In the genomic region with DNA sequence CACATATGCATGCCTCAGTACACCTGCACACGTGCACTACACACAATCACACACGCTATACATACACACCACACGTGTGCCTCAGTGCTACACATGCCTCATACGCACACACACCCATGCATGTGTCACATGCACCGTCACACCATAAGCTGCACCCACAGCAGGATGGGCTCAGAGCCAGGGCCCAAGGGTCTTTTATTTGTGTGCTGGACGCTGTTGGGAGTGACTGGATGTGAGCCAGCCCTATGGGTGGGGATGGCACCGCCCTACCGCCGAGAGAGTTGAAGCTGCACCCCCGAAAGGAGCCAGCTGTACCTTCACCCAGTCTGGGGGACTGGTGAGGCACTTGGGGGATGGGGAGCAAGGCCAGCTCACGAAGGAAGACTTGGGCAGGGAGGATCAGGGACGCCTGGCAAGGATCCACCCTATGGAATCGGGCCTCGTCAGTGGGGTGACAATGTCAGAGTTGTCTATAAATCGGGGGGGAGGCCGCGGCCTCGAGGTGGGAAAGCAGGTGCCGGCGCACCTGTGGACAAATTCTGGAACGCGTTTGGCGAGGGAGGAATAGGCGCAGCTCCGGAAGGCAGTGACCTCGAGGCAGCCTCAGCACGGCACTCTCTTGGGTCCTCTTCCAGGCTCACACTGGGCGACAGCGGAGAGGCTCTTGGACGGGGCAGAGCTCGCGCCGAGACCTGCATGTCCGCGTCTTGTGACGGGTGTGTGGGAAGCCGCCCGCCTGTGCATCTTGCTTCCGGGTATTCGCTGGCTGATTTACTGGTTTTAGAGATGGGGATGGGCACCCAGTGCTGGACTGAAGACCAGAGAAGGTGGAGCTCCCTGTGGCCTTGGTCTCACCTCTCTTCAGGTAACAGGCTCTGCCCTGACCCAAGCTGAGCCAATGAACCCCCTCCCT, we compare ENCODE assay signal across 22 cellular contexts. TPM values are rescaled to one million over a fixed set of nuclear protein-coding genes. Genes with fewer than 3 reads are reported as not detected.
DNase-seq lines count a peak whose midpoint lies in the region; ATAC-seq and TF ChIP-seq lines count a peak whose summit lies in the region.
"Had no signal": no experiment of that assay in that cellular context is flagged by ENCODE, and none has a peak within 500 bp of the region (broad histone marks: within the 10 kb centered on the region; RNA-seq: fewer than 3 reads in every experiment).

No MANE protein-coding gene starts in this region.

- peaks cover 6% of the 10 kb centered on the region for H3K36me3 ChIP-seq in GM06990 (ENCODE audit: control insufficient read depth, insufficient read depth, low read length)
- no peaks in the 10 kb centered on the region for H3K36me3 ChIP-seq in RWPE2 (ENCODE audit: low read depth)

- ATAC-seq in RWPE2 (ENCODE audit: low read depth): peak; percentile 22
- no peak for ATAC-seq in HG03095 (IDR thresholded peaks at IDR 0.05; ENCODE audit: unreplicated experiment)
- ATAC-seq: activated T-helper 17 cell treated with anti-CD3 and anti-CD28 coated beads, Interleukin-2, amount 50 U/mL, for 72 hours; gastrocnemius medialis; left lobe of liver; right cardiac atrium; T-helper 17 cell had no signal

- H3K9me3 ChIP-seq in RWPE2 (ENCODE audit: severe bottlenecking): no peaks in the 10 kb centered on the region
- H3K9me3 ChIP-seq: Caco-2, gastrocnemius medialis had no signal

- peak; percentile 35 for DNase-seq in CD14-positive monocyte (ENCODE audit: low spot score)
- peak; percentile 5 for DNase-seq in GM06990 (ENCODE audit: extremely low read depth, insufficient read length)
- no peak for DNase-seq in RWPE2 (ENCODE audit: low spot score)
- DNase-seq in neural crest cell (ENCODE audit: low read depth, low spot score): no peak
- DNase-seq in T-helper 9 cell: no peak
- DNase-seq in SKM-1 treated with dmso at 0.1 percent for 144 hours (lab: John Stamatoyannopoulos, UW; ENCODE audit: unreplicated experiment): no peak
- DNase-seq: dermis blood vessel endothelial cell, erythroblast, gastrocnemius medialis, GDM1, HFFc6, NCI-H446 treated with DMSO at 0.1 percent for 48 hours, nucleus accumbens, T-helper 17 cell had no signal

- H3K27ac ChIP-seq in RWPE2 (ENCODE audit: poor library complexity, severe bottlenecking): no peak overlapping the region
- H3K27ac ChIP-seq: gastrocnemius medialis had no signal

- TF ChIP-seq CTCF in CD14-positive monocyte (IDR thresholded peaks at IDR 0.05): no peak
- TF ChIP-seq CTCF in GM06990 (IDR thresholded peaks at IDR 0.05; ENCODE audit: insufficient read depth, low read length, poor library complexity, severe bottlenecking): no peak
- TF ChIP-seq CTCF in RWPE2 (IDR thresholded peaks at IDR 0.05; ENCODE audit: poor library complexity, severe bottlenecking): no peak
- no peak for TF ChIP-seq CTCF in neural crest cell (conservative IDR thresholded peaks at IDR 0.05)

- H3K4me1 ChIP-seq in RWPE2 (ENCODE audit: insufficient read depth, poor library complexity, severe bottlenecking): peaks cover 5% of the 10 kb centered on the region
- H3K4me1 ChIP-seq: Caco-2 had no signal

- H3K4me3 ChIP-seq in GM06990 (replicated peaks; ENCODE audit: low read depth, low read length): no peak overlapping the region
- no peak overlapping the region for H3K4me3 ChIP-seq in RWPE2 (ENCODE audit: severe bottlenecking)
- H3K4me3 ChIP-seq: gastrocnemius medialis had no signal

- H3K27me3 ChIP-seq in GM06990 (replicated peaks; ENCODE audit: control insufficient read depth, insufficient read depth, low read length) (no peaks in the 10 kb centered on the region; the same call in 1 of the 2 replicates), RWPE2 (ENCODE audit: insufficient read depth, poor library complexity, severe bottlenecking) (no peaks in the 10 kb centered on the region)

- H3K4me3 Mint-ChIP-seq in CD14-positive monocyte (no peak overlapping the region), neural crest cell (peak overlapping the region; percentile 61)
- H3K4me3 Mint-ChIP-seq: activated T-helper 17 cell treated with anti-CD3 and anti-CD28 coated beads, Interleukin-2, amount 50 U/mL, for 72 hours; HFFc6; stimulated activated naive CD8-positive, alpha-beta T cell treated with anti-CD3 and anti-CD28 coated beads, Interleukin-15, Interleukin-2, amounts not matched to agents 100 ng/mL and 50 ng/mL, for 24 hours; T-helper 17 cell had no signal

- H3K9me3 Mint-ChIP-seq in CD14-positive monocyte (peaks cover 0 to 2% (median 0%) of the 10 kb centered on the region in 7 donors), neural crest cell (no peaks in the 10 kb centered on the region)
- H3K9me3 Mint-ChIP-seq: activated T-helper 17 cell treated with anti-CD3 and anti-CD28 coated beads, Interleukin-2, amount 50 U/mL, for 72 hours; HFFc6; stimulated activated naive CD8-positive, alpha-beta T cell treated with anti-CD3 and anti-CD28 coated beads, Interleukin-15, Interleukin-2, amounts not matched to agents 100 ng/mL and 50 ng/mL, for 24 hours had no signal

- intact Hi-C loops in CD14-positive monocyte (cut with micrococcal nuclease): no loop called here

- H3K27me3 Mint-ChIP-seq in CD14-positive monocyte (ENCODE audit: low read depth in 3 of 3) (peaks cover 1 to 8% (median 3%) of the 10 kb centered on the region in 3 donors), neural crest cell (ENCODE audit: low read depth) (peaks cover 10% of the 10 kb centered on the region)
- H3K27me3 Mint-ChIP-seq: activated T-helper 17 cell treated with anti-CD3 and anti-CD28 coated beads, Interleukin-2, amount 50 U/mL, for 72 hours; stimulated activated naive CD8-positive, alpha-beta T cell treated with anti-CD3 and anti-CD28 coated beads, Interleukin-15, Interleukin-2, amounts not matched to agents 100 ng/mL and 50 ng/mL, for 24 hours; T-helper 17 cell had no signal

- H3K4me1 Mint-ChIP-seq in CD14-positive monocyte: no peaks in the 10 kb centered on the region
- no peaks in the 10 kb centered on the region for H3K4me1 Mint-ChIP-seq in neural crest cell
- H3K4me1 Mint-ChIP-seq: activated T-helper 17 cell treated with anti-CD3 and anti-CD28 coated beads, Interleukin-2, amount 50 U/mL, for 72 hours had no signal

- H3K36me3 Mint-ChIP-seq in CD14-positive monocyte (peaks cover 11 to 17% of the 10 kb centered on the region in 2 donors), neural crest cell (ENCODE audit: low read depth) (no peaks in the 10 kb centered on the region)

- H3K27ac Mint-ChIP-seq in CD14-positive monocyte (peak overlapping the region in 1 of 7 donors; percentile 39), neural crest cell (ENCODE audit: unreplicated experiment) (no peak overlapping the region)
- H3K27ac Mint-ChIP-seq: activated T-helper 17 cell treated with anti-CD3 and anti-CD28 coated beads, Interleukin-2, amount 50 U/mL, for 72 hours; HFFc6; stimulated activated naive CD8-positive, alpha-beta T cell treated with anti-CD3 and anti-CD28 coated beads, Interleukin-15, Interleukin-2, amounts not matched to agents 100 ng/mL and 50 ng/mL, for 24 hours; T-helper 17 cell had no signal

RNA-seq across cellular contexts. Expression of a gene that starts 7.3 kb away (rescaled TPM):
- not detected for polyA plus RNA-seq in CD14-positive monocyte
- total RNA-seq in neural crest cell: 1.9 and 2.8 TPM in 2 replicates
- total RNA-seq: bronchial epithelial cell, T-helper 17 cell had no signal

RNA-seq across cellular contexts. Expression of a gene that starts 12.0 kb away (rescaled TPM):
- polyA plus RNA-seq in CD14-positive monocyte: not detected
- total RNA-seq in neural crest cell: 2.0 and 3.0 TPM in 2 replicates
- total RNA-seq: activated T-helper 17 cell treated with anti-CD3 and anti-CD28 coated beads, Interleukin-2, amount 50 U/mL, for 72 hours; bronchial epithelial cell; HFFc6; T-helper 17 cell; ureter had no signal

RNA-seq across cellular contexts. Expression of a gene that starts 14.6 kb away (rescaled TPM):
- not detected for polyA plus RNA-seq in CD14-positive monocyte
- 1.4 and 2.1 TPM in 2 replicates for total RNA-seq in neural crest cell
- total RNA-seq: activated T-helper 17 cell treated with anti-CD3 and anti-CD28 coated beads, Interleukin-2, amount 50 U/mL, for 72 hours; bronchial epithelial cell; HFFc6; ureter had no signal

RNA-seq across cellular contexts. Expression of a gene that starts 33.8 kb away (rescaled TPM):
- polyA plus RNA-seq in CD14-positive monocyte: 10 to 100 TPM; 22.5 to 25.1 TPM
- total RNA-seq in neural crest cell: 89.8 and 97.8 TPM in 2 replicates

RNA-seq across cellular contexts. Expression of a gene that starts 39.1 kb away (rescaled TPM):
- polyA plus RNA-seq in CD14-positive monocyte: 1 to 10 TPM; 4.0 to 4.6 TPM
- total RNA-seq in neural crest cell: 177 and 192 TPM in 2 replicates

Comparison
In these comparisons a context has a peak if more than half of its experiments do, and no peak if none do; other contexts are left out.
1. DNase-seq: peak in CD14-positive monocyte (single experiment) and GM06990 (single experiment); none in RWPE2 (single experiment), neural crest cell (single experiment), T-helper 9 cell (single experiment) and SKM-1 treated with dmso at 0.1 percent for 144 hours (single experiment).